Comparison of ENCODE assay signal across 6 cellular contexts in genomic region chr2:219254590-219255219, GRCh38. TPM values are rescaled to one million over a fixed set of nuclear protein-coding genes. Genes with fewer than 3 reads are reported as not detected.
DNase-seq lines count a peak whose midpoint lies in the region; ATAC-seq and TF ChIP-seq lines count a peak whose summit lies in the region.

No MANE protein-coding gene starts in this region.

- POLR2A ChIA-PET in BJ (lab: Charles Lee), result no interaction called here

- H3K9me3 ChIP-seq in T-helper 17 cell (ENCODE audit: control insufficient read depth, low read length, poor library complexity, severe bottlenecking), result no peaks in the 10 kb centered on the region

- peak overlapping the region; percentile 96 for H3K27ac Mint-ChIP-seq in T-helper 17 cell

- TF ChIP-seq CTCF in BJ (IDR thresholded peaks at IDR 0.05; ENCODE audit: insufficient read depth, low read depth, low read length) (0 out of 2 replicates have a peak, but pooled peaks have one; percentile 1), HFF-Myc (IDR thresholded peaks at IDR 0.05; ENCODE audit: low read depth, low read length, missing control alignments) (no peak), foreskin fibroblast (IDR thresholded peaks at IDR 0.05; ENCODE audit: low read depth, low read length) (no peak)

- DNase-seq in BJ (ENCODE audit: low read depth) (no peak), HFF-Myc (ENCODE audit: extremely low read depth, low read depth) (no peak), T-helper 17 cell (no peak), foreskin fibroblast (peak in 1 of 2 donors; percentile 23), AG08396 (ENCODE audit: low spot score) (no peak)
- peak; percentile 41 for DNase-seq in stimulated activated naive CD8-positive, alpha-beta T cell treated with anti-CD3 and anti-CD28 coated beads, Interleukin-15, Interleukin-2, amounts not matched to agents 100 U/mL and 50 U/mL, for 24 hours

- peaks cover 4% of the 10 kb centered on the region for H3K27me3 Mint-ChIP-seq in T-helper 17 cell

- no peaks in the 10 kb centered on the region for H3K36me3 ChIP-seq in BJ (ENCODE audit: control insufficient read depth, insufficient read depth, low read length)

- peaks cover 37% of the 10 kb centered on the region for H3K4me1 Mint-ChIP-seq in T-helper 17 cell

- CTCF ChIA-PET in BJ (lab: Yijun Ruan, JAX), result interaction anchor here (1.3 to 9.5 kb wide), 3 partner anchors 23 to 83 kb away, joined by 3 to 61 read pairs (median 24); partner anchors contain the start of gene DNAJB2

- H3K4me3 ChIP-seq in BJ (ENCODE audit: low read depth, low read length) (peak overlapping the region; percentile 52), HFF-Myc (replicated peaks; ENCODE audit: low read depth, low read length) (peak overlapping the region; percentile 48), foreskin fibroblast (ENCODE audit: low read depth in 1 of 2, low read length in 2 of 2) (peak overlapping the region; percentile 52 to 57)

- H3K4me3 Mint-ChIP-seq in T-helper 17 cell, result peak overlapping the region; percentile 90

- H3K36me3 Mint-ChIP-seq in T-helper 17 cell (ENCODE audit: low read depth), result peaks cover 7% of the 10 kb centered on the region

- peak; percentile 33 for ATAC-seq in T-helper 17 cell
- peak; percentile 44 for ATAC-seq in stimulated activated naive CD8-positive, alpha-beta T cell treated with anti-CD3 and anti-CD28 coated beads, Interleukin-15, Interleukin-2, amounts not matched to agents 100 U/mL and 50 U/mL, for 24 hours

- H3K27me3 ChIP-seq in BJ (ENCODE audit: control insufficient read depth, insufficient read depth, low read length), result peaks cover 6% of the 10 kb centered on the region

RNA-seq across cellular contexts. Expression of gene TUBA4A, which starts 1.0 kb away (rescaled TPM):
- 16.8 and 23.0 TPM in 2 replicates for polyA plus RNA-seq in BJ (2011; rRNA removed)
- 3.8 and 7.0 TPM in 2 replicates for polyA minus RNA-seq in BJ (2011; rRNA and poly(A)+ RNA removed)
- 100 to 1,000 TPM; 107 to 184 TPM for total RNA-seq in T-helper 17 cell

RNA-seq across cellular contexts. Expression of gene TUBA4B, which starts 1.7 kb away (rescaled TPM):
- polyA plus RNA-seq in BJ (2011; rRNA removed), result not detected in 2 replicates
- not detected in 2 replicates for polyA minus RNA-seq in BJ (2011; rRNA and poly(A)+ RNA removed)
- not detected for total RNA-seq in T-helper 17 cell

RNA-seq across cellular contexts. Expression of gene STK16, which starts 9.4 kb away (rescaled TPM):
- polyA plus RNA-seq in BJ (2011; rRNA removed), result 41.6 and 64.2 TPM in 2 replicates
- polyA minus RNA-seq in BJ (2011; rRNA and poly(A)+ RNA removed), result 28.6 and 49.6 TPM in 2 replicates
- 10 to 100 TPM; 11.9 to 17.2 TPM for total RNA-seq in T-helper 17 cell

RNA-seq across cellular contexts. Expression of gene GLB1L, which starts 9.5 kb away (rescaled TPM):
- 9.4 and 9.5 TPM in 2 replicates for polyA plus RNA-seq in BJ (2011; rRNA removed)
- polyA minus RNA-seq in BJ (2011; rRNA and poly(A)+ RNA removed), result 2.9 and 3.3 TPM in 2 replicates
- total RNA-seq in T-helper 17 cell, result 1 to 10 TPM in 1 of 2 donors, under 1 TPM in 1; 0.94 to 3.1 TPM

RNA-seq across cellular contexts. Expression of gene DNAJB2, which starts 24.5 kb away (rescaled TPM):
- 45.0 and 57.3 TPM in 2 replicates for polyA plus RNA-seq in BJ (2011; rRNA removed)
- 35.2 and 54.1 TPM in 2 replicates for polyA minus RNA-seq in BJ (2011; rRNA and poly(A)+ RNA removed)
- 100 to 1,000 TPM; 101 to 120 TPM for total RNA-seq in T-helper 17 cell
